In genomic region chr18:9201224-9201623, GRCh38 we compare ENCODE assay signal across 16 cellular contexts.
A peak's percentile ranks its signal among the peaks of the same experiment; 100 is the strongest.
DNase-seq lines count a peak whose midpoint lies in the region; ATAC-seq and TF ChIP-seq lines count a peak whose summit lies in the region.
"Had no signal": no experiment of that assay in that cellular context is flagged by ENCODE, and none has a peak within 500 bp of the region (broad histone marks: within the 10 kb centered on the region; RNA-seq: fewer than 3 reads in every experiment).

No MANE protein-coding gene starts in this region.

- H4K20me1 ChIP-seq in H9 (ENCODE audit: control insufficient read depth, insufficient read depth, insufficient read length), result no peaks in the 10 kb centered on the region

- H3K4me1 Mint-ChIP-seq in H9 (peaks cover 16 to 21% of the 10 kb centered on the region in 2 experiments), WTC11 (peaks cover 31% of the 10 kb centered on the region)
- H3K4me1 Mint-ChIP-seq: B cell had no signal

- 0 out of 2 replicates have a peak, but pooled peaks cover 8% of the 10 kb centered on the region for H3K36me3 ChIP-seq in iPS-20b (ENCODE audit: insufficient read depth, low read depth, low read length)

- H3K36me3 Mint-ChIP-seq in H9 (ENCODE audit: insufficient read depth in 1 of 3, low read depth in 3 of 3), result peaks cover 0 to under 1% (median 0%) of the 10 kb centered on the region in 3 experiments; a peak in 1 of 7 replicates
- H3K36me3 Mint-ChIP-seq in WTC11, result no peaks in the 10 kb centered on the region; the same call in 1 of the 2 replicates

- H3K27ac ChIP-seq in H9 (ENCODE audit: insufficient read length, low read depth, low read length) (no peak overlapping the region), iPS-20b (ENCODE audit: low read length) (no peak overlapping the region)
- H3K27ac ChIP-seq: BLaER1 treated with 17β-estradiol and CSF1 and Interleukin-3, amounts not matched to agents 10 nM and 100 nM; GM23248 had no signal

- no peak overlapping the region for H2AK5ac ChIP-seq in H9 (ENCODE audit: insufficient read length, low read length)

- H3K27me3 ChIP-seq in H9 (ENCODE audit: insufficient read depth, low read length) (no peaks in the 10 kb centered on the region), iPS-20b (ENCODE audit: insufficient read depth, low read length) (no peaks in the 10 kb centered on the region)
- H3K27me3 ChIP-seq: BLaER1 treated with 17β-estradiol and CSF1 and Interleukin-3, amounts not matched to agents 10 nM and 100 nM had no signal

- H3K9me3 ChIP-seq in H9 (ENCODE audit: control insufficient read depth, low read depth, low read length) (no peaks in the 10 kb centered on the region), iPS-20b (ENCODE audit: insufficient read depth, low read depth, low read length) (no peaks in the 10 kb centered on the region)
- H3K9me3 ChIP-seq: BLaER1 treated with 17β-estradiol and CSF1 and Interleukin-3, amounts not matched to agents 10 nM and 100 nM had no signal

- no peak overlapping the region for H3K14ac ChIP-seq in H9 (ENCODE audit: insufficient read depth, low read length)

- H3K23ac ChIP-seq in H9 (ENCODE audit: insufficient read length, low read depth, low read length), result no peak overlapping the region

- no CpG with 5 or more reads among the region's 2 CpGs for WGBS in H9 (ENCODE audit: extremely low coverage, insufficient read length, low lambda C conversion rate)

- H3K18ac ChIP-seq in H9 (ENCODE audit: insufficient read length, low read depth, low read length), result no peak overlapping the region

- peaks cover 3% of the 10 kb centered on the region for H3K4me1 ChIP-seq in H9 (ENCODE audit: insufficient read depth, low read length)
- H3K4me1 ChIP-seq in iPS-20b (ENCODE audit: insufficient read depth, low read length), result peaks cover 14% of the 10 kb centered on the region
- H3K4me1 ChIP-seq: BLaER1 treated with 17β-estradiol and CSF1 and Interleukin-3, amounts not matched to agents 10 nM and 100 nM had no signal

- H2BK15ac ChIP-seq in H9 (ENCODE audit: low read depth, low read length), result no peak overlapping the region

- CTCF ChIA-PET in WTC11 (lab: Charles Lee), result interaction anchor here (0.7 kb wide), 1 partner anchor 414 kb away, joined by 3 read pairs; no protein-coding TSS in a partner anchor

- H3K27me3 Mint-ChIP-seq in H9 (ENCODE audit: low read depth), result no peaks in the 10 kb centered on the region
- no peaks in the 10 kb centered on the region for H3K27me3 Mint-ChIP-seq in WTC11 (ENCODE audit: low read depth)
- H3K27me3 Mint-ChIP-seq: B cell had no signal

- H3T11ph ChIP-seq in H9 (ENCODE audit: low read length), result no peak overlapping the region

- TF ChIP-seq CTCF in H9 (conservative IDR thresholded peaks at IDR 0.05) (no peak), WTC11 (IDR thresholded peaks at IDR 0.05) (no peak)

- H2BK20ac ChIP-seq in H9 (ENCODE audit: low read depth, low read length, poor library complexity, severe bottlenecking), result no peak overlapping the region

- no peak overlapping the region for H2AFZ ChIP-seq in H9 (ENCODE audit: low read length)
- H2AFZ ChIP-seq: GM23248 had no signal

- H3K27ac Mint-ChIP-seq in H9 (peak overlapping the region in 2 of 3 experiments; percentile 49 to 83; a peak in 4 of 7 replicates), WTC11 (peak overlapping the region; percentile 74)
- H3K27ac Mint-ChIP-seq: B cell; CD8-positive, alpha-beta T cell had no signal

- H3K4me3 Mint-ChIP-seq in H9 (no peak overlapping the region; a peak in 1 of 5 replicates), WTC11 (peak overlapping the region; percentile 8; the same call in 1 of the 2 replicates)
- H3K4me3 Mint-ChIP-seq: B cell; CD8-positive, alpha-beta T cell had no signal

- no peak overlapping the region for H4K91ac ChIP-seq in H9 (ENCODE audit: insufficient read length, low read depth, low read length)

- no peak overlapping the region for H3K4me2 ChIP-seq in H9 (ENCODE audit: insufficient read depth, insufficient read length, low read length)
- H3K4me2 ChIP-seq: BLaER1 treated with 17β-estradiol and CSF1 and Interleukin-3, amounts not matched to agents 10 nM and 100 nM had no signal

- no peak overlapping the region for H3K9ac ChIP-seq in H9 (ENCODE audit: extremely low read depth, insufficient read length, low read length)
- no peak overlapping the region for H3K9ac ChIP-seq in iPS-20b (ENCODE audit: low read depth, low read length)
- H3K9ac ChIP-seq: BLaER1 treated with 17β-estradiol and CSF1 and Interleukin-3, amounts not matched to agents 10 nM and 100 nM; GM23248 had no signal

- no peak overlapping the region for H2BK120ac ChIP-seq in H9 (ENCODE audit: low read depth, low read length, poor library complexity, severe bottlenecking)

- POLR2A ChIA-PET in WTC11 (lab: Charles Lee), result no interaction called here

- no peak overlapping the region for H2BK5ac ChIP-seq in H9 (ENCODE audit: insufficient read length, low read length)

- H4K8ac ChIP-seq in H9 (replicated peaks; ENCODE audit: insufficient read length, low read depth, low read length), result no peak overlapping the region

- H2BK12ac ChIP-seq in H9 (ENCODE audit: insufficient read length, low read depth, low read length), result no peak overlapping the region

- no peak for DNase-seq in H9
- no peak for DNase-seq in WTC11 (ENCODE audit: low spot score)
- DNase-seq in AG08396 (ENCODE audit: low spot score), result no peak
- DNase-seq in activated CD4-positive, CD25-positive, alpha-beta regulatory T cell (lab: John Stamatoyannopoulos, UW), result no peak
- DNase-seq in dedifferentiated amniotic fluid mesenchymal stem cell (ENCODE audit: extremely low spot score), result no peak
- DNase-seq: 8988T; Calu3; CD8-positive, alpha-beta T cell; DMS79 treated with DMSO at 0.1 percent for 48 hours; GF-D8; GM23248; H7 had no signal

- H3K23me2 ChIP-seq in H9 (ENCODE audit: insufficient read length, low read depth, low read length, poor library complexity, severe bottlenecking), result no peaks in the 10 kb centered on the region

- H3K4ac ChIP-seq in H9 (ENCODE audit: low read depth, low read length), result no peak overlapping the region

- H3K79me1 ChIP-seq in H9 (ENCODE audit: insufficient read depth, low read depth, low read length, poor library complexity, severe bottlenecking), result no peaks in the 10 kb centered on the region

- no peak overlapping the region for H4K5ac ChIP-seq in H9 (ENCODE audit: insufficient read length, low read depth, low read length)

- no peak overlapping the region for H3K56ac ChIP-seq in H9 (ENCODE audit: insufficient read length, low read depth, low read length)

- H3K9me3 Mint-ChIP-seq in H9, result no peaks in the 10 kb centered on the region
- no peaks in the 10 kb centered on the region for H3K9me3 Mint-ChIP-seq in WTC11
- H3K9me3 Mint-ChIP-seq: CD8-positive, alpha-beta T cell had no signal

- peak overlapping the region; percentile 27; the same call in 1 of the 2 replicates for H3K4me3 ChIP-seq in iPS-20b (ENCODE audit: low read length)
- H3K4me3 ChIP-seq: BLaER1 treated with 17β-estradiol and CSF1 and Interleukin-3, amounts not matched to agents 10 nM and 100 nM; GM23248 had no signal

- H3K79me2 ChIP-seq in H9 (ENCODE audit: insufficient read depth, low read length), result no peaks in the 10 kb centered on the region

- no peak for ATAC-seq in WTC11
- no peak for ATAC-seq in HG03139 (IDR thresholded peaks at IDR 0.05; ENCODE audit: unreplicated experiment)
- ATAC-seq: CD8-positive, alpha-beta T cell had no signal

TF ChIP-seq in WTC11, 78 proteins besides CTCF, POLR2A, EP300 and RAD21:
- TF ChIP-seq ZNF416 (CRISPR knock-in tag; IDR thresholded peaks at IDR 0.05) (no peak), PRDM15 (CRISPR knock-in tag; IDR thresholded peaks at IDR 0.05) (no peak), CREB1 (CRISPR knock-in tag; IDR thresholded peaks at IDR 0.05) (no peak), ZNF512 (CRISPR knock-in tag; IDR thresholded peaks at IDR 0.05; ENCODE audit: borderline replicate concordance) (no peak), SP1 (CRISPR knock-in tag; conservative IDR thresholded peaks at IDR 0.05) (no peak)
TF ChIP-seq in WTC11: peak in this region for 0.
